8 cellular contexts compared by ENCODE assay signal in the genomic region with DNA sequence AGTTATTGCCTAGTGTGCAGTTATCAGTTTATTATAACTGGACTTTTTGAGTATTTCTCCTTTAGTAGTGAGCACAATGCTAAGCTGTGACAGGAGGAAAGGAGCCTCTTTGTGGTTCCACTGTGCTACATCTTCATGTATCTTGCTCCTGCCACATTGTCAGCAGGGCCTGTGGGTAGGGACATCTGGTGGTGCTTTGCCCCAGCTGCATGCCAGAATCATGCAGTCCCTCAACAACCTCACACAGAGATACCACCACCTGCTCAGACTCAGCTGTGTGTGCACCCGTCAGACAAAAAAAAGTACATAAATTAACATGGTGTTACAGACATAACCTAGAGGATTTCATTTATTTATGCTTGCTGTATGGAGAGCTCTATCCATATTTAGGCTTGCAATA. TPM values are rescaled to one million over a fixed set of nuclear protein-coding genes. Genes with fewer than 3 reads are reported as not detected.
DNase-seq lines count a peak whose midpoint lies in the region; ATAC-seq and TF ChIP-seq lines count a peak whose summit lies in the region.

No MANE protein-coding gene starts in this region.

- peak; percentile 30 for TF ChIP-seq CTCF in AG10803 (conservative IDR thresholded peaks at IDR 0.05; ENCODE audit: low read length)
- peak; percentile 57 for TF ChIP-seq CTCF in RWPE2 (IDR thresholded peaks at IDR 0.05; ENCODE audit: poor library complexity, severe bottlenecking)

- DNase-seq in AG10803 (ENCODE audit: low read depth), result peak; percentile 13
- DNase-seq in RWPE2 (ENCODE audit: low spot score), result no peak
- peak; percentile 11 for DNase-seq in fibroblast of peridontal ligament (ENCODE audit: extremely low read depth)
- DNase-seq in mucosa of gallbladder (ENCODE audit: low spot score), result no peak
- no peak for DNase-seq in mesenteric fat pad (ENCODE audit: low spot score)
- DNase-seq in cortex of kidney (lab: John Stamatoyannopoulos, UW), result no peak

- no peaks in the 10 kb centered on the region for H3K27me3 ChIP-seq in RWPE2 (ENCODE audit: insufficient read depth, poor library complexity, severe bottlenecking)

- no peaks in the 10 kb centered on the region for H3K9me3 ChIP-seq in RWPE2 (ENCODE audit: severe bottlenecking)

- peaks cover 20% of the 10 kb centered on the region for H3K4me1 ChIP-seq in RWPE2 (ENCODE audit: insufficient read depth, poor library complexity, severe bottlenecking)

- no peak overlapping the region for H3K27ac ChIP-seq in RWPE2 (ENCODE audit: poor library complexity, severe bottlenecking)

- H3K4me3 ChIP-seq in AG10803 (ENCODE audit: low read length) (no peak overlapping the region), RWPE2 (ENCODE audit: severe bottlenecking) (no peak overlapping the region)

- H3K36me3 ChIP-seq in RWPE2 (ENCODE audit: low read depth), result peaks cover 77% of the 10 kb centered on the region

- ATAC-seq in GM18502 (IDR thresholded peaks at IDR 0.05; ENCODE audit: poor library complexity, unreplicated experiment) (peak; percentile 91), HG03060 (IDR thresholded peaks at IDR 0.05; ENCODE audit: low read depth, unreplicated experiment) (peak; percentile 54), RWPE2 (ENCODE audit: low read depth) (peak; percentile 68)

RNA-seq across cellular contexts. Expression of a gene that starts 51.1 kb away (rescaled TPM):
- total RNA-seq in mucosa of gallbladder (18.2 TPM), mesenteric fat pad (21.0 TPM)

Comparison
In these comparisons a context has a peak if more than half of its experiments do, and no peak if none do; other contexts are left out.
1. DNase-seq: peak in AG10803 (single experiment) and fibroblast of peridontal ligament (single experiment); none in RWPE2 (single experiment), mucosa of gallbladder (single experiment), mesenteric fat pad (single experiment) and cortex of kidney (single experiment).
2. Peak in every context shown above with its lines, with median percentiles within 50 percentile points of each other: ATAC-seq.